ENCODE assay signal across 13 cellular contexts in genomic region chr10:10663587-10663986, GRCh38.
A peak's percentile ranks its signal among the peaks of the same experiment; 100 is the strongest.
DNase-seq lines count a peak whose midpoint lies in the region; ATAC-seq and TF ChIP-seq lines count a peak whose summit lies in the region.
"Had no signal": no experiment of that assay in that cellular context is flagged by ENCODE, and none has a peak within 500 bp of the region (broad histone marks: within the 10 kb centered on the region; RNA-seq: fewer than 3 reads in every experiment).

No MANE protein-coding gene starts in this region.

- H3K9ac ChIP-seq in adipocyte (ENCODE audit: low read length) (peak overlapping the region; percentile 44), smooth muscle cell (ENCODE audit: low read depth) (no peak overlapping the region)

- DNase-seq in CD1c-positive myeloid dendritic cell (ENCODE audit: extremely low spot score): peak; percentile 2
- DNase-seq in adipocyte (ENCODE audit: low read depth): no peak
- peak; percentile 26 for DNase-seq in left kidney (ENCODE audit: low read depth, low spot score)
- DNase-seq in smooth muscle cell (lab: John Stamatoyannopoulos, UW; ENCODE audit: unreplicated experiment): no peak
- DNase-seq in inferior parietal cortex (ENCODE audit: extremely low spot score): no peak
- no peak for DNase-seq in SHP77 (lab: John Stamatoyannopoulos, UW)
- DNase-seq: MG63, NCI-H1092 treated with DMSO at 0.1 percent for 48 hours, NCI-H1694 treated with DMSO at 0.1 percent for 48 hours, NCI-H69, PC-9, SHP77 treated with DMSO at 0.1 percent for 48 hours had no signal

- H3K4me2 ChIP-seq in smooth muscle cell: peak overlapping the region; percentile 33
- H3K4me2 ChIP-seq: PC-9 had no signal

- no peaks in the 10 kb centered on the region for H3K27me3 ChIP-seq in adipocyte (replicated peaks; ENCODE audit: control insufficient read depth, insufficient read depth, low read length)
- H3K27me3 ChIP-seq in smooth muscle cell (ENCODE audit: low read depth): no peaks in the 10 kb centered on the region
- H3K27me3 ChIP-seq: MG63 had no signal

- H3F3A ChIP-seq in smooth muscle cell (ENCODE audit: low read depth): peaks cover 3% of the 10 kb centered on the region

- TF ChIP-seq CTCF in smooth muscle cell (IDR thresholded peaks at IDR 0.05; ENCODE audit: borderline replicate concordance, insufficient read depth, poor library complexity, severe bottlenecking): no peak

- no peak overlapping the region for H3K27ac ChIP-seq in smooth muscle cell (ENCODE audit: low read depth)
- H3K27ac ChIP-seq: PC-9 had no signal

- peak overlapping the region; percentile 38 for H2AFZ ChIP-seq in smooth muscle cell (ENCODE audit: low read depth)
- H2AFZ ChIP-seq: PC-9 had no signal

- no peak for ATAC-seq in HG03135 (IDR thresholded peaks at IDR 0.05; ENCODE audit: unreplicated experiment)

- peak overlapping the region; percentile 66 for H3K4me3 ChIP-seq in adipocyte (ENCODE audit: low read length)
- H3K4me3 ChIP-seq in smooth muscle cell: no peak overlapping the region
- H3K4me3 ChIP-seq: MG63, PC-9 had no signal

- H3K9me3 ChIP-seq in adipocyte (ENCODE audit: control insufficient read depth, low read length): no peaks in the 10 kb centered on the region
- no peaks in the 10 kb centered on the region for H3K9me3 ChIP-seq in smooth muscle cell (replicated peaks; ENCODE audit: low read depth)
- H3K9me3 ChIP-seq: MG63 had no signal

- no peaks in the 10 kb centered on the region for H3K79me2 ChIP-seq in smooth muscle cell (ENCODE audit: low read depth)

- H3K36me3 ChIP-seq in adipocyte (ENCODE audit: control insufficient read depth, insufficient read depth, low read length, severe bottlenecking) (no peaks in the 10 kb centered on the region), smooth muscle cell (ENCODE audit: low read depth) (no peaks in the 10 kb centered on the region)
- H3K36me3 ChIP-seq: MG63 had no signal

- peaks cover 21% of the 10 kb centered on the region for H3K4me1 ChIP-seq in adipocyte (ENCODE audit: control insufficient read depth, insufficient read depth, low read length)
- no peaks in the 10 kb centered on the region for H3K4me1 ChIP-seq in smooth muscle cell (ENCODE audit: low read depth)

- 56% methylated on average over 3 of the region's 3 CpGs for WGBS in smooth muscle cell (ENCODE audit: low lambda C conversion rate)

- no peaks in the 10 kb centered on the region for H4K20me1 ChIP-seq in smooth muscle cell (ENCODE audit: low read depth)

Comparison
In these comparisons a context has a peak if more than half of its experiments do, and no peak if none do; other contexts are left out.
1. DNase-seq: peak in CD1c-positive myeloid dendritic cell (single experiment) and left kidney (single experiment); none in adipocyte (single experiment), smooth muscle cell (single experiment), inferior parietal cortex (single experiment) and SHP77 (0 of 2).